In the genomic region with DNA sequence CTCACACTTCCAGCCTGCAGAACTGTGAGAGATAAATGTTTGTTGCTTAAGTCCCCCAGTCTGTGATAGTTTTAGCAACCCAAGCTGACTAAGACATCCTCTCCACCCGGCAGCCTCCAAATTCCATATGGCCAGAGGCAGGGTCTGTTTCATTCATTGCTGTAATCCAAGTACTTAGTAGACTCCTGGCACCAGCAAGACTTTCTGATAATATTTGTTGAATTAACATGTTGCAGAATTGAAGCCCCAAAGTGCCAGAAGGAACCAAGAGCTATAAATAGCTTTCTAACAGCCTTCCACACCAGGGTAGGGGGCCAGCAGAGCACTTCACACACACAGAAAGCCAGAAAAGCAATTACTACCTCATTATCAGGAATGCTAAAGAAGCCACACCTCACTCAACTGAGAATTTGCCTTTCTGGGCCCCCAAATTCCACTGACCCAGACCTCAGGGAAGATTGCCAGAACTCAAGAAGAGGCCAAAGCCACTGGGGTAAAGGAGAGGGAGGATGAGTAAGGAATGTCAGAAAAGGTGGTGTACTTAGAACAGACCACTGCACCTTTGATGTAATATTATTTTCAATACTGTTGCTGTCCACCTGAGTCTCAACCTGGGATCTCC, we compare ENCODE assay signal across 13 cellular contexts. TPM values are rescaled to one million over a fixed set of nuclear protein-coding genes. Genes with fewer than 3 reads are reported as not detected.
DNase-seq lines count a peak whose midpoint lies in the region; TF ChIP-seq lines count a peak whose summit lies in the region.
"Had no signal": no experiment of that assay in that cellular context is flagged by ENCODE, and none has a peak within 500 bp of the region (broad histone marks: within the 10 kb centered on the region; RNA-seq: fewer than 3 reads in every experiment).

No MANE protein-coding gene starts in this region.

- H3K36me3 ChIP-seq in PC-9 (ENCODE audit: low read depth) (no peaks in the 10 kb centered on the region), fibroblast of lung (ENCODE audit: control insufficient read depth, insufficient read depth, low read length) (no peaks in the 10 kb centered on the region), sigmoid colon (no peaks in the 10 kb centered on the region)

- peaks cover 5% of the 10 kb centered on the region; the same call in 1 of the 2 replicates for H3F3A ChIP-seq in PC-9 (ENCODE audit: insufficient read depth, low read depth)

- H3K9ac ChIP-seq in fibroblast of lung (ENCODE audit: insufficient read depth, low read length), result no peak overlapping the region
- H3K9ac ChIP-seq: KMS-11, SK-N-SH had no signal

- intact Hi-C loops in PC-9 (cut with micrococcal nuclease; ENCODE audit: unreplicated experiment) (loop anchor here (10.0 kb wide), 1 partner anchor 848 kb away; no protein-coding TSS in a partner anchor), sigmoid colon (cut with DNase I) (loop anchor here (5.0 to 10.0 kb wide), 3 partner anchors 41 to 191 kb away; a partner anchor contains a TSS)

- no peaks in the 10 kb centered on the region for H3K9me2 ChIP-seq in PC-9 (ENCODE audit: insufficient read depth)
- H3K9me2 ChIP-seq: SK-N-SH had no signal

- H3K27ac ChIP-seq in PC-9, result no peak overlapping the region
- peak overlapping the region; percentile 26 for H3K27ac ChIP-seq in fibroblast of lung (ENCODE audit: insufficient read depth, low read length)
- peak overlapping the region in 3 of 4 donors; percentile 80 to 81 (median 80) for H3K27ac ChIP-seq in sigmoid colon
- H3K27ac ChIP-seq: KMS-11 had no signal

- TF ChIP-seq CTCF in PC-9 (conservative IDR thresholded peaks at IDR 0.05) (no peak), fibroblast of lung (conservative IDR thresholded peaks at IDR 0.05 in 1 of 2, IDR thresholded peaks at IDR 0.05 in 1 of 2; ENCODE audit: low read depth in 1 of 2, low read length in 2 of 2) (no peak), sigmoid colon (IDR thresholded peaks at IDR 0.05) (no peak)

- no peak for TF ChIP-seq EP300 in sigmoid colon (IDR thresholded peaks at IDR 0.05)

- peaks cover 53% of the 10 kb centered on the region for H3K79me2 ChIP-seq in PC-9 (ENCODE audit: low read depth)
- H3K79me2 ChIP-seq in fibroblast of lung (ENCODE audit: control insufficient read depth, insufficient read depth, low read length), result peaks cover 2% of the 10 kb centered on the region

- H2AFZ ChIP-seq in PC-9 (no peak overlapping the region), fibroblast of lung (ENCODE audit: low read length) (no peak overlapping the region)

- TF ChIP-seq POLR2A in sigmoid colon (IDR thresholded peaks at IDR 0.05), result no peak

- POLR2A ChIA-PET in PC-9 (lab: Charles Lee; ENCODE audit: unreplicated experiment), result interaction anchor here (0.6 kb wide), 1 partner anchor 189 kb away, joined by 9 read pairs; no protein-coding TSS in a partner anchor

- WGBS in sigmoid colon, 2 donors, result 79 to 90% methylated on average over 1 of the region's 1 CpG

- BruUV-seq in PC-9 (replicated peaks; lab: Mats Ljungman, UMichigan), result no TSS peak

- H3K4me2 ChIP-seq in PC-9 (peak overlapping the region; percentile 7; the same call in 1 of the 2 replicates), fibroblast of lung (ENCODE audit: extremely low read depth, insufficient read depth, low read length) (no peak overlapping the region)
- H3K4me2 ChIP-seq: KMS-11, SK-N-SH had no signal

- peaks cover 19% of the 10 kb centered on the region for H3K4me1 ChIP-seq in PC-9 (replicated peaks; ENCODE audit: insufficient read depth)
- peaks cover 51% of the 10 kb centered on the region for H3K4me1 ChIP-seq in fibroblast of lung (ENCODE audit: control insufficient read depth, extremely low read depth, insufficient read depth, low read length)
- H3K4me1 ChIP-seq in sigmoid colon, result peaks cover 0 to 81% (median 73%) of the 10 kb centered on the region in 4 donors

- DNase-seq in EL, result peak; percentile 74
- DNase-seq in PC-9, result peak in 1 of 2 experiments; percentile 24
- peak; percentile 83 to 86 for DNase-seq in fibroblast of lung (ENCODE audit: low read depth in 2 of 2)
- DNase-seq in sigmoid colon, result peak; percentile 52
- DNase-seq in NCI-H1694 treated with DMSO at 0.1 percent for 48 hours (lab: John Stamatoyannopoulos, UW), result no peak
- no peak for DNase-seq in NCI-H1105 (lab: John Stamatoyannopoulos, UW)
- DNase-seq in NOMO-1 treated with dmso at 0.1 percent for 144 hours (lab: John Stamatoyannopoulos, UW; ENCODE audit: unreplicated experiment), result no peak
- DNase-seq in GDM1 (lab: John Stamatoyannopoulos, UW), result no peak
- DNase-seq: activated CD4-positive, alpha-beta T cell treated with anti-CD3 and anti-CD28 coated beads, Interleukin-2, amount 50 U/mL, for 48 hours; Calu3; NCI-H2227 treated with DMSO at 0.1 percent for 48 hours; SK-N-SH had no signal

- H3K27me3 ChIP-seq in PC-9 (ENCODE audit: insufficient read depth, low read depth) (no peaks in the 10 kb centered on the region), fibroblast of lung (ENCODE audit: control insufficient read depth, insufficient read depth, low read length) (no peaks in the 10 kb centered on the region), sigmoid colon (no peaks in the 10 kb centered on the region)

- CTCF ChIA-PET in PC-9 (lab: Charles Lee), result no interaction called here

- H4K20me1 ChIP-seq in PC-9 (ENCODE audit: insufficient read depth), result no peaks in the 10 kb centered on the region
- no peaks in the 10 kb centered on the region for H4K20me1 ChIP-seq in fibroblast of lung (ENCODE audit: control insufficient read depth, extremely low read depth, insufficient read depth, low read length)

- H3K4me3 ChIP-seq in PC-9 (no peak overlapping the region), fibroblast of lung (replicated peaks in 1 of 4; ENCODE audit: control extremely low read depth in 1 of 4, insufficient read depth in 1 of 4, low read depth in 3 of 4, low read length in 4 of 4) (no peak overlapping the region), sigmoid colon (no peak overlapping the region)

- H3K9me3 ChIP-seq in PC-9 (ENCODE audit: insufficient read depth, low read depth) (no peaks in the 10 kb centered on the region), fibroblast of lung (ENCODE audit: control insufficient read depth, insufficient read depth, low read depth, low read length) (no peaks in the 10 kb centered on the region), sigmoid colon (no peaks in the 10 kb centered on the region)
- H3K9me3 ChIP-seq: SK-N-SH had no signal

RNA-seq across cellular contexts. Expression of a gene that starts 5.7 kb away (rescaled TPM):
- total RNA-seq in PC-9 (2021) (16.5 and 20.5 TPM in 2 replicates), fibroblast of lung (6.9 and 7.3 TPM in 2 replicates), sigmoid colon (10 to 100 TPM in 2 of 4 donors, 1 to 10 TPM in 2; 5.9 to 17.5 (median 9.3) TPM)
- polyA plus RNA-seq in fibroblast of lung (2.8 and 3.3 TPM in 2 replicates), sigmoid colon (10 to 100 TPM in 1 of 3 donors, 1 to 10 TPM in 2; 3.0 to 14.1 (median 3.0) TPM)
- polyA plus RNA-seq in fibroblast of lung (2012), result 2.1 and 3.4 TPM in 2 replicates
- 1.9 and 5.3 TPM in 2 replicates for polyA minus RNA-seq in fibroblast of lung (ENCODE audit: low replicate concordance)

RNA-seq across cellular contexts. Expression of a gene that starts 31.7 kb away (rescaled TPM):
- total RNA-seq in PC-9 (2021), result 151 and 162 TPM in 2 replicates
- total RNA-seq in fibroblast of lung, result 24.6 and 33.1 TPM in 2 replicates
- polyA plus RNA-seq in fibroblast of lung, result 21.6 and 23.2 TPM in 2 replicates
- polyA plus RNA-seq in fibroblast of lung (2012), result 31.1 and 32.0 TPM in 2 replicates
- 9.0 and 9.3 TPM in 2 replicates for polyA minus RNA-seq in fibroblast of lung (ENCODE audit: low replicate concordance)
- total RNA-seq in sigmoid colon, result 10 to 100 TPM; 18.8 to 40.9 (median 24.1) TPM
- polyA plus RNA-seq in sigmoid colon, result 10 to 100 TPM; 64.9 to 97.3 (median 87.3) TPM

Comparison
In these comparisons a context has a peak if more than half of its experiments do, and no peak if none do; other contexts are left out.
1. DNase-seq: peak in EL (single experiment), fibroblast of lung (2 of 2) and sigmoid colon (single experiment); none in NCI-H1694 treated with DMSO at 0.1 percent for 48 hours (single experiment), NCI-H1105 (single experiment), NOMO-1 treated with dmso at 0.1 percent for 144 hours (single experiment) and GDM1 (single experiment).